ENCODE assay signal across 8 cellular contexts in the genomic region with DNA sequence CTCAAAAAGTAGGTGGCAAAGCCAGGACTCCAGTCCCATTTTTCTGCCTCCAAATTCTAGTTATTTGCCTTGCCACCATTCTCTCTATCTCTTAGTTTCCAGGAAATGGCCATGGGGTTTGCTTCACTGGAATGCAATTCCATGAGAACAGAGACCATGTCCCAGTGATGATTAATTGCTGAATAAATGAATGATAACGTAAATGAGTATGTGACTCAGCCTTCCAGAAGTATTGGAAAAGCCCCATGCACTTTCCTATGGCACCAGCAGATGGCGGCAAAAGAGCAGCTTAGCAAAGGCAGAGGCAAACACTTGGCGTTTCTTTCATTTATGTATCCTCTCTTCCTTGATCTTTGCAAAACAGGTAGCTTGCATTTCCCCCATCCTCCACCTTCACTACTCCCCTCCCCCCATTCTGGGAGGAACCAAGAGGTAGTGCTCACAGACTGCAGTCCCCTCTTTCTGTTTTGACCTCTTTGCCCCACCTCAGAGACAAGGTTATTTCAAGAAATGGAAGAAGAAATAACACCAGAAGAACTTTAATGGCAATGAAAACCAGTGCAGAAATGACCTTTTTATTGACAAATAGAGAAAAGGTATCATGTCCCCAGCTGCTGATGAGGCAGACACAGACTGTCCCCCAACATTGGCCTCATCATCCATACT. TPM values are rescaled to one million over a fixed set of nuclear protein-coding genes. Genes with fewer than 3 reads are reported as not detected.
A peak's percentile ranks its signal among the peaks of the same experiment; 100 is the strongest.
DNase-seq lines count a peak whose midpoint lies in the region; ATAC-seq and TF ChIP-seq lines count a peak whose summit lies in the region.

No MANE protein-coding gene starts in this region.

- no peaks in the 10 kb centered on the region for H3K4me1 Mint-ChIP-seq in activated CD4-positive, alpha-beta T cell treated with anti-CD3 and anti-CD28 coated beads, Interleukin-2, amount 10 ng/mL, durations not matched to agents 7 days and 5 days

- no peaks in the 10 kb centered on the region for H3K36me3 Mint-ChIP-seq in activated CD4-positive, alpha-beta T cell treated with anti-CD3 and anti-CD28 coated beads, Interleukin-2, amount 10 ng/mL, durations not matched to agents 7 days and 5 days (ENCODE audit: low read depth)

- WGBS in lung, 2 donors = 2 to 4% methylated on average over 3 of the region's 3 CpGs

- TF ChIP-seq CTCF in lung (IDR thresholded peaks at IDR 0.05; ENCODE audit: control extremely low read depth, extremely low read depth) = peak; percentile 94

- H3K9me3 Mint-ChIP-seq in activated CD4-positive, alpha-beta T cell treated with anti-CD3 and anti-CD28 coated beads, Interleukin-2, amount 10 ng/mL, durations not matched to agents 7 days and 5 days = no peaks in the 10 kb centered on the region

- CTCF ChIA-PET in activated CD4-positive, alpha-beta T cell treated with anti-CD3 and anti-CD28 coated beads, Interleukin-2, amount 10 ng/mL, durations not matched to agents 7 days and 5 days (lab: Charles Lee) = interaction anchor here (1.3 to 1.9 kb wide), 2 partner anchors 26 to 1255 kb away, joined by 3 to 4 read pairs; no protein-coding TSS in a partner anchor

- no peak overlapping the region for H3K4me3 Mint-ChIP-seq in activated CD4-positive, alpha-beta T cell treated with anti-CD3 and anti-CD28 coated beads, Interleukin-2, amount 10 ng/mL, durations not matched to agents 7 days and 5 days

- no peaks in the 10 kb centered on the region for H3K9me3 ChIP-seq in lung (ENCODE audit: control insufficient read depth in 2 of 2, insufficient read depth in 1 of 2, low read length in 1 of 2)

- no peaks in the 10 kb centered on the region for H3K36me3 ChIP-seq in lung (ENCODE audit: control insufficient read depth in 2 of 2, insufficient read depth in 2 of 2, low read length in 2 of 2)

- ATAC-seq in lung (ENCODE audit: insufficient read depth, low FRiP score) (no peak), HG02870 (IDR thresholded peaks at IDR 0.05; ENCODE audit: unreplicated experiment) (no peak)

- DNase-seq in activated gamma-delta T cell treated with Interleukin-2 at 50 U/mL for 16 hours = peak; percentile 38
- no peak for DNase-seq in activated gamma-delta T cell (lab: John Stamatoyannopoulos, UW)
- peak; percentile 70 for DNase-seq in NCI-H2227 (lab: John Stamatoyannopoulos, UW; ENCODE audit: unreplicated experiment)
- DNase-seq in activated CD4-positive, alpha-beta T cell treated with anti-CD3 and anti-CD28 coated beads, Interleukin-2, amount 10 ng/mL, durations not matched to agents 7 days and 5 days = peak; percentile 70
- peak; percentile 31 to 71 for DNase-seq in dermis microvascular lymphatic vessel endothelial cell (ENCODE audit: low read depth in 2 of 2)
- peak; percentile 74 for DNase-seq in lung (ENCODE audit: low spot score)
- DNase-seq in stimulated activated CD8-positive, alpha-beta memory T cell treated with anti-CD3 and anti-CD28 coated beads, Interleukin-15, amount 100 ng/mL, for 1 hour (ENCODE audit: low read depth) = peak; percentile 29

- peaks cover 44% of the 10 kb centered on the region for H3K27me3 Mint-ChIP-seq in activated CD4-positive, alpha-beta T cell treated with anti-CD3 and anti-CD28 coated beads, Interleukin-2, amount 10 ng/mL, durations not matched to agents 7 days and 5 days

- no peak overlapping the region for H3K27ac Mint-ChIP-seq in activated CD4-positive, alpha-beta T cell treated with anti-CD3 and anti-CD28 coated beads, Interleukin-2, amount 10 ng/mL, durations not matched to agents 7 days and 5 days

- H3K4me1 ChIP-seq in lung (ENCODE audit: control insufficient read depth in 2 of 2, insufficient read depth in 2 of 2, low read length in 2 of 2) = no peaks in the 10 kb centered on the region

- H3K27ac ChIP-seq in lung (ENCODE audit: low read depth in 1 of 2, low read length in 1 of 2) = no peak overlapping the region

- H3K27me3 ChIP-seq in lung (ENCODE audit: control insufficient read depth, insufficient read depth) = peaks cover 8% of the 10 kb centered on the region

- POLR2A ChIA-PET in activated CD4-positive, alpha-beta T cell treated with anti-CD3 and anti-CD28 coated beads, Interleukin-2, amount 10 ng/mL, durations not matched to agents 7 days and 5 days (lab: Charles Lee) = no interaction called here

- no peak overlapping the region for H3K4me3 ChIP-seq in lung

RNA-seq across cellular contexts. Expression of a gene that starts 21.3 kb away (rescaled TPM):
- total RNA-seq in activated CD4-positive, alpha-beta T cell treated with anti-CD3 and anti-CD28 coated beads, Interleukin-2, amount 10 ng/mL, durations not matched to agents 7 days and 5 days = not detected
- total RNA-seq in dermis microvascular lymphatic vessel endothelial cell (0.89 and 1.4 TPM in 2 replicates), lung (100 to 1,000 TPM in 1 of 2 donors, 10 to 100 TPM in 1; 48.4 to 126 TPM)
- 10 to 100 TPM; 19.3 to 30.8 TPM for polyA plus RNA-seq in lung

Comparison
In these comparisons a context has a peak if more than half of its experiments do, and no peak if none do; other contexts are left out.
1. RNA of a gene that starts 21.3 kb away (total RNA-seq): 48.4 to 126 TPM in lung; 0.89 to 1.4 TPM in dermis microvascular lymphatic vessel endothelial cell and not detected in activated CD4-positive, alpha-beta T cell treated with anti-CD3 and anti-CD28 coated beads, Interleukin-2, amount 10 ng/mL, durations not matched to agents 7 days and 5 days; every median in the first group is over 10 times any median in the second.